Comparison of ENCODE assay signal across 22 cellular contexts in the genomic region with DNA sequence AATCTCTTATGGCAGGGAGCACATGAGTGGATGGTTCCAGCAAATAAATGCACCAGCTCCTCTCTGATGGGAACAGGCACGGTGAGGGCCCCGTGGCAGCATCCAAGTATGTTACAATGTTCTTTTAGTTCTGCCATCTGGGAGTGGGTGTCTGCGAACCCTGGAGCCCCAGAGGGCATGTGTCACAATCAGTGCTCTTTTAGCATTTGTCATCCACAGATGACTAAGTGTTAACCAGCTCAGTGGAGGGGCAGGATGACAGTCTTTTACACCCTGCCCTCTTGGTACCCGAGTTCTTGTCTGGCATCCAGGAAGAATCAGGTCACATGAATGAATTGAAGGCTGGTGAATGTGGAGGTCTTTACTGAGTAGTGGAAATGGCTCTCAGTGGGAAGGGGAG.
DNase-seq lines count a peak whose midpoint lies in the region; ATAC-seq and TF ChIP-seq lines count a peak whose summit lies in the region.
"Had no signal": no experiment of that assay in that cellular context is flagged by ENCODE, and none has a peak within 500 bp of the region (broad histone marks: within the 10 kb centered on the region; RNA-seq: fewer than 3 reads in every experiment).

No MANE protein-coding gene starts in this region.

- DNase-seq in COLO668 (lab: John Stamatoyannopoulos, UW; ENCODE audit: unreplicated experiment) (peak; percentile 31), H4 (ENCODE audit: low spot score) (peak; percentile 3), RKO (ENCODE audit: low spot score) (peak; percentile 3), foreskin keratinocyte (peak in 1 of 2 donors; percentile 20), uterus (no peak), epidermal melanocyte (ENCODE audit: insufficient read length, low spot score) (no peak)
- DNase-seq: activated CD4-positive, alpha-beta memory T cell treated with anti-CD3 and anti-CD28 coated beads, Interleukin-2, amount 10 ng/mL, durations not matched to agents 7 days and 5 days; activated CD4-positive, CD25-positive, alpha-beta regulatory T cell; activated effector memory CD4-positive, alpha-beta T cell treated with anti-CD3 and anti-CD28 coated beads, Interleukin-2, amount 50 U/mL, for 16 hours; activated T-cell treated with anti-CD3 and anti-CD28 coated beads for 4 hours; brain microvascular endothelial cell; head of caudate nucleus; KG1; left cardiac atrium; naive thymus-derived CD4-positive, alpha-beta T cell; NCI-H1694 treated with DMSO at 0.1 percent for 48 hours; NCI-H446 treated with DMSO at 0.1 percent for 48 hours; right cardiac atrium had no signal

- ATAC-seq in foreskin keratinocyte (peak; percentile 75), HG02798 (IDR thresholded peaks at IDR 0.05; ENCODE audit: poor library complexity, unreplicated experiment) (no peak)
- ATAC-seq: naive thymus-derived CD4-positive, alpha-beta T cell; right cardiac atrium had no signal

- no peak overlapping the region for H3K4me3 ChIP-seq in uterus
- H3K4me3 ChIP-seq: coronary artery, upper lobe of left lung had no signal

- H3K9me3 ChIP-seq in uterus, result no peaks in the 10 kb centered on the region
- H3K9me3 ChIP-seq: upper lobe of left lung had no signal

- H3K27me3 ChIP-seq in foreskin keratinocyte, result no peaks in the 10 kb centered on the region
- H3K27me3 ChIP-seq in uterus, result no peaks in the 10 kb centered on the region
- H3K27me3 ChIP-seq: brain microvascular endothelial cell, upper lobe of left lung had no signal

- intact Hi-C loops in uterus (cut with DNase I; ENCODE audit: low total_unique reads), result no loop called here

- TF ChIP-seq CTCF in foreskin keratinocyte (conservative IDR thresholded peaks at IDR 0.05) (no peak), uterus (IDR thresholded peaks at IDR 0.05) (no peak)

- H3K4me1 ChIP-seq in foreskin keratinocyte (no peaks in the 10 kb centered on the region), uterus (no peaks in the 10 kb centered on the region)
- H3K4me1 ChIP-seq: parathyroid adenoma, upper lobe of left lung had no signal

- H3K27ac ChIP-seq in foreskin keratinocyte (no peak overlapping the region), uterus (no peak overlapping the region)
- H3K27ac ChIP-seq: brain microvascular endothelial cell, coronary artery, parathyroid adenoma, upper lobe of left lung had no signal

- H3K36me3 ChIP-seq in uterus, result no peaks in the 10 kb centered on the region
- H3K36me3 ChIP-seq: brain microvascular endothelial cell, upper lobe of left lung had no signal

- no peak for TF ChIP-seq POLR2A in uterus (IDR thresholded peaks at IDR 0.05)

Comparison
In these comparisons a context has a peak if more than half of its experiments do, and no peak if none do; other contexts are left out.
1. DNase-seq: peak in COLO668 (single experiment), H4 (single experiment) and RKO (single experiment); none in uterus (0 of 2) and epidermal melanocyte (single experiment).